In the genomic region with DNA sequence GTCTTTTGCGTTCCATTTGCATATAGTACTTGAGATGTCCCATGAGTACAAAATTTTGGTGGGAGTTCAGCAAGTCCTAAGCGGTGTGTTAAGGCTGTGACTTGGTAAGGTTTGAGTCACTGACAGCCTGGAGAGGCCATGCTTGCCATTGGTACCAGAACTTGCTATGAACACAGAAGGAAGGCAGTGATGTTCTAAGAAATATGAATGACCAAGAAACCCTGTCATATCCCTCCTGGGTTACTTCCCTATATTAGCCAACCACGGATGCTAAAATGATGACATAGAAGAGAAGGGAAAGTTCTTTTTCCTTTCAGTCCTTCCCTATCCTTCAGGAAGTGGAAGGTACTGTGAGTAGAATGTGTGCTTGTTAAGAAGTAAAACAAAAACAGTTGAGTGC, we compare ENCODE assay signal across 1 cellular context.
TF ChIP-seq lines count a peak whose summit lies in the region.

No MANE protein-coding gene starts in this region.

TF ChIP-seq in WTC11, 78 proteins besides CTCF, POLR2A, EP300 and RAD21 (continued from another document):
- TF ChIP-seq, protein P1, sequence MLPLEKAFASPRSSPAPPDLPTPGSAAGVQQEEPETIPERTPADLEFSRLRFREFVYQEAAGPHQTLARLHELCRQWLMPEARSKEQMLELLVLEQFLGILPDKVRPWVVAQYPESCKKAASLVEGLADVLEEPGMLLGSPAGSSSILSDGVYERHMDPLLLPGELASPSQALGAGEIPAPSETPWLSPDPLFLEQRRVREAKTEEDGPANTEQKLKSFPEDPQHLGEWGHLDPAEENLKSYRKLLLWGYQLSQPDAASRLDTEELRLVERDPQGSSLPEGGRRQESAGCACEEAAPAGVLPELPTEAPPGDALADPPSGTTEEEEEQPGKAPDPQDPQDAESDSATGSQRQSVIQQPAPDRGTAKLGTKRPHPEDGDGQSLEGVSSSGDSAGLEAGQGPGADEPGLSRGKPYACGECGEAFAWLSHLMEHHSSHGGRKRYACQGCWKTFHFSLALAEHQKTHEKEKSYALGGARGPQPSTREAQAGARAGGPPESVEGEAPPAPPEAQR (CRISPR knock-in tag; IDR thresholded peaks at IDR 0.05) = no peak
- TF ChIP-seq, protein P2, sequence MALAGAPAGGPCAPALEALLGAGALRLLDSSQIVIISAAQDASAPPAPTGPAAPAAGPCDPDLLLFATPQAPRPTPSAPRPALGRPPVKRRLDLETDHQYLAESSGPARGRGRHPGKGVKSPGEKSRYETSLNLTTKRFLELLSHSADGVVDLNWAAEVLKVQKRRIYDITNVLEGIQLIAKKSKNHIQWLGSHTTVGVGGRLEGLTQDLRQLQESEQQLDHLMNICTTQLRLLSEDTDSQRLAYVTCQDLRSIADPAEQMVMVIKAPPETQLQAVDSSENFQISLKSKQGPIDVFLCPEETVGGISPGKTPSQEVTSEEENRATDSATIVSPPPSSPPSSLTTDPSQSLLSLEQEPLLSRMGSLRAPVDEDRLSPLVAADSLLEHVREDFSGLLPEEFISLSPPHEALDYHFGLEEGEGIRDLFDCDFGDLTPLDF (CRISPR knock-in tag; IDR thresholded peaks at IDR 0.05) = no peak
TF ChIP-seq in WTC11: peak in this region for 0.
